In genomic region chr11:117145393-117145761, GRCh38 we compare ENCODE assay signal across 8 cellular contexts. TPM values are rescaled to one million over a fixed set of nuclear protein-coding genes. Genes with fewer than 3 reads are reported as not detected.
DNase-seq lines count a peak whose midpoint lies in the region; ATAC-seq and TF ChIP-seq lines count a peak whose summit lies in the region.

No MANE protein-coding gene starts in this region.

- no peaks in the 10 kb centered on the region for H3K9me3 ChIP-seq in GM23248 (ENCODE audit: low read depth)
- H3K9me3 ChIP-seq in endodermal cell (ENCODE audit: control insufficient read depth, low read length) = no peaks in the 10 kb centered on the region

- H3K9me3 Mint-ChIP-seq in endodermal cell = no peaks in the 10 kb centered on the region
- no peaks in the 10 kb centered on the region for H3K9me3 Mint-ChIP-seq in naive thymus-derived CD8-positive, alpha-beta T cell

- peaks cover 27% of the 10 kb centered on the region for H3K4me1 Mint-ChIP-seq in endodermal cell
- peaks cover 23 to 58% (median 52%) of the 10 kb centered on the region in 4 donors for H3K4me1 Mint-ChIP-seq in naive thymus-derived CD8-positive, alpha-beta T cell

- WGBS in GM23248 (ENCODE audit: low coverage in 1 of 2, low lambda C conversion rate in 2 of 2, missing lambda C conversion rate in 2 of 2), 2 experiments = 1 to 3% methylated on average over 5 of the region's 5 CpGs
- 20 to 23% methylated on average over 1 to 5 of the region's 5 CpGs for WGBS in endodermal cell (ENCODE audit: insufficient coverage in 1 of 2, insufficient read length in 1 of 2), 2 experiments

- ATAC-seq in naive thymus-derived CD8-positive, alpha-beta T cell = no peak
- ATAC-seq in HG02759 (IDR thresholded peaks at IDR 0.05; ENCODE audit: unreplicated experiment) (no peak), HG02970 (IDR thresholded peaks at IDR 0.05; ENCODE audit: low FRiP score, unreplicated experiment) (no peak)

- DNase-seq in AG10803 (ENCODE audit: low read depth) (peak; percentile 54), GM23248 (peak; percentile 79), SK-MEL-5 (ENCODE audit: low read depth, low spot score) (peak; percentile 35), endodermal cell (peak; percentile 46)
- DNase-seq in naive thymus-derived CD8-positive, alpha-beta T cell = peak in 4 of 10 donors; percentile 5 to 16 (median 8)
- no peak for DNase-seq in activated effector memory CD4-positive, alpha-beta T cell treated with Interleukin-2 at 50 U/mL for 16 hours

- peaks cover 9% of the 10 kb centered on the region; the same call in 1 of the 2 replicates for H4K20me1 ChIP-seq in GM23248 (ENCODE audit: insufficient read depth)

- H3K36me3 ChIP-seq in GM23248 (ENCODE audit: low read depth) (peaks cover 11% of the 10 kb centered on the region; the same call in 1 of the 2 replicates), endodermal cell (ENCODE audit: control insufficient read depth, insufficient read depth, low read length) (peaks cover 35% of the 10 kb centered on the region)

- H3K36me3 Mint-ChIP-seq in endodermal cell (ENCODE audit: low read depth) = peaks cover 43% of the 10 kb centered on the region
- H3K36me3 Mint-ChIP-seq in naive thymus-derived CD8-positive, alpha-beta T cell = peaks cover 0 to 31% (median 3%) of the 10 kb centered on the region in 3 donors

- peaks cover 6% of the 10 kb centered on the region for H3K27me3 Mint-ChIP-seq in endodermal cell (ENCODE audit: insufficient read depth)
- peaks cover 0 to 3% (median 0%) of the 10 kb centered on the region in 5 donors for H3K27me3 Mint-ChIP-seq in naive thymus-derived CD8-positive, alpha-beta T cell

- H3K4me3 ChIP-seq in AG10803 (ENCODE audit: low read length) (peak overlapping the region; percentile 93), GM23248 (peak overlapping the region; percentile 95), endodermal cell (ENCODE audit: low read length) (peak overlapping the region; percentile 96)

- H3K27ac Mint-ChIP-seq in endodermal cell = peak overlapping the region; percentile 91
- H3K27ac Mint-ChIP-seq in naive thymus-derived CD8-positive, alpha-beta T cell = peak overlapping the region; percentile 87 to 97 (median 96)

- H3K27ac ChIP-seq in GM23248 = peak overlapping the region; percentile 90
- no peak overlapping the region for H3K27ac ChIP-seq in endodermal cell (ENCODE audit: low read depth, low read length)

- peaks cover 26% of the 10 kb centered on the region for H3F3A ChIP-seq in GM23248 (ENCODE audit: insufficient read depth)

- TF ChIP-seq CTCF in AG10803 (conservative IDR thresholded peaks at IDR 0.05; ENCODE audit: low read length) = peak; percentile 41
- TF ChIP-seq CTCF in endodermal cell (conservative IDR thresholded peaks at IDR 0.05) = peak; percentile 56

- H3K9ac ChIP-seq in GM23248 = peak overlapping the region; percentile 94
- H3K9ac ChIP-seq in endodermal cell (ENCODE audit: extremely low read depth, low read length, poor library complexity, severe bottlenecking) = peak overlapping the region; percentile 71

- H3K4me1 ChIP-seq in GM23248 (ENCODE audit: insufficient read depth) (0 out of 2 replicates have a peak, but pooled peaks cover 17% of the 10 kb centered on the region), endodermal cell (ENCODE audit: control insufficient read depth, insufficient read depth, low read length) (no peaks in the 10 kb centered on the region)

- POLR2A ChIA-PET in naive thymus-derived CD8-positive, alpha-beta T cell (lab: Charles Lee) = interaction anchor here (0.7 to 3.7 kb wide), 5 partner anchors 12 to 292 kb away, joined by 5 to 46 read pairs (median 5); partner anchors contain the start of genes PCSK7, RNF214 and SIDT2

- H3K9me2 ChIP-seq in GM23248 (ENCODE audit: insufficient read depth) = no peaks in the 10 kb centered on the region

- in situ Hi-C loops in GM23248 (cut with MboI) (no loop called here), SK-MEL-5 (cut with HindIII; ENCODE audit: low pct_unique_long_range_greater_than_20kb, low sequenced_read_pairs) (no loop called here)

- H3K4me2 ChIP-seq in GM23248 (ENCODE audit: unreplicated experiment) = peak overlapping the region; percentile 95

- H3K27me3 ChIP-seq in GM23248 (replicated peaks; ENCODE audit: insufficient read depth) (no peaks in the 10 kb centered on the region), endodermal cell (ENCODE audit: control insufficient read depth, insufficient read depth, low read length, poor library complexity, severe bottlenecking) (no peaks in the 10 kb centered on the region)

- H3K4me3 Mint-ChIP-seq in endodermal cell = peak overlapping the region; percentile 88
- H3K4me3 Mint-ChIP-seq in naive thymus-derived CD8-positive, alpha-beta T cell = peak overlapping the region; percentile 94 to 99 (median 98)

- peaks cover 60% of the 10 kb centered on the region for H3K79me2 ChIP-seq in GM23248 (ENCODE audit: insufficient read depth)

- H2AFZ ChIP-seq in GM23248 = no peak overlapping the region

RNA-seq across cellular contexts. Expression of gene PAFAH1B2, which starts 1.3 kb away (rescaled TPM):
- total RNA-seq in GM23248 (2014; rRNA removed; shearing (Covaris generic)) = 124 and 140 TPM in 2 replicates
- 116 and 120 TPM in 2 replicates for polyA plus RNA-seq in GM23248 (2016; fragmentation: Nextera tagmentation; extraction: Ambion mirVana)
- total RNA-seq in SK-MEL-5 (2014; rRNA removed; shearing (Covaris generic)) = 102 and 108 TPM in 2 replicates
- polyA plus RNA-seq in SK-MEL-5 (2015; cell fraction: cytosol; rRNA removed) = 25.9 and 30.1 TPM in 2 replicates
- polyA plus RNA-seq in SK-MEL-5 (2015; cell fraction: nucleus; rRNA removed) = 16.3 and 38.8 TPM in 2 replicates
- 100 to 1,000 TPM; 114 to 115 TPM for total RNA-seq in endodermal cell
- polyA plus RNA-seq in endodermal cell (2013, experiment 1 of 2) = 70.0 TPM
- polyA plus RNA-seq in endodermal cell (2013, experiment 2 of 2) = 63.5 TPM
- 10 to 100 TPM; 59.2 to 60.5 TPM for total RNA-seq in naive thymus-derived CD8-positive, alpha-beta T cell
- 10 to 100 TPM; 14.4 to 19.5 (median 18.3) TPM for polyA plus RNA-seq in naive thymus-derived CD8-positive, alpha-beta T cell

RNA-seq across cellular contexts. Expression of gene SIDT2, which starts 33.2 kb away (rescaled TPM):
- 15.7 TPM in 2 replicates for total RNA-seq in GM23248 (2014; rRNA removed; shearing (Covaris generic))
- 11.6 and 13.1 TPM in 2 replicates for polyA plus RNA-seq in GM23248 (2016; fragmentation: Nextera tagmentation; extraction: Ambion mirVana)
- 9.8 and 11.4 TPM in 2 replicates for total RNA-seq in SK-MEL-5 (2014; rRNA removed; shearing (Covaris generic))
- 24.3 and 36.9 TPM in 2 replicates for polyA plus RNA-seq in SK-MEL-5 (2015; cell fraction: cytosol; rRNA removed)
- 46.6 and 79.5 TPM in 2 replicates for polyA plus RNA-seq in SK-MEL-5 (2015; cell fraction: nucleus; rRNA removed)
- total RNA-seq in endodermal cell = 10 to 100 TPM; 39.3 to 43.0 TPM
- 23.7 TPM for polyA plus RNA-seq in endodermal cell (2013, experiment 1 of 2)
- 21.9 TPM for polyA plus RNA-seq in endodermal cell (2013, experiment 2 of 2)
- total RNA-seq in naive thymus-derived CD8-positive, alpha-beta T cell = 10 to 100 TPM; 48.0 to 63.0 TPM
- 1 to 10 TPM; 2.3 to 3.1 (median 2.3) TPM for polyA plus RNA-seq in naive thymus-derived CD8-positive, alpha-beta T cell

RNA-seq across cellular contexts. Expression of gene SIK3, which starts 47.1 kb away (rescaled TPM):
- total RNA-seq in GM23248 (2014; rRNA removed; shearing (Covaris generic)) = 13.3 and 15.5 TPM in 2 replicates
- 3.9 and 4.2 TPM in 2 replicates for polyA plus RNA-seq in GM23248 (2016; fragmentation: Nextera tagmentation; extraction: Ambion mirVana)
- 8.7 and 9.2 TPM in 2 replicates for total RNA-seq in SK-MEL-5 (2014; rRNA removed; shearing (Covaris generic))
- polyA plus RNA-seq in SK-MEL-5 (2015; cell fraction: cytosol; rRNA removed) = 12.0 and 17.1 TPM in 2 replicates
- 22.1 and 25.3 TPM in 2 replicates for polyA plus RNA-seq in SK-MEL-5 (2015; cell fraction: nucleus; rRNA removed)
- total RNA-seq in endodermal cell = 10 to 100 TPM; 37.2 to 43.5 TPM
- polyA plus RNA-seq in endodermal cell (2013, experiment 1 of 2) = 19.5 TPM
- 19.3 TPM for polyA plus RNA-seq in endodermal cell (2013, experiment 2 of 2)
- 10 to 100 TPM; 63.4 to 69.2 TPM for total RNA-seq in naive thymus-derived CD8-positive, alpha-beta T cell
- polyA plus RNA-seq in naive thymus-derived CD8-positive, alpha-beta T cell = 10 to 100 TPM; 14.1 to 16.2 (median 15.2) TPM

RNA-seq across cellular contexts. Expression of gene TAGLN, which starts 53.8 kb away (rescaled TPM):
- total RNA-seq in GM23248 (2014; rRNA removed; shearing (Covaris generic)) = 2,401 and 2,613 TPM in 2 replicates
- 1,454 and 1,484 TPM in 2 replicates for polyA plus RNA-seq in GM23248 (2016; fragmentation: Nextera tagmentation; extraction: Ambion mirVana)
- total RNA-seq in SK-MEL-5 (2014; rRNA removed; shearing (Covaris generic)) = 0.50 and 0.96 TPM in 2 replicates
- 2.1 and 2.3 TPM in 2 replicates for polyA plus RNA-seq in SK-MEL-5 (2015; cell fraction: cytosol; rRNA removed)
- 8.6 and 9.6 TPM in 2 replicates for polyA plus RNA-seq in SK-MEL-5 (2015; cell fraction: nucleus; rRNA removed)
- 100 to 1,000 TPM; 228 to 412 TPM for total RNA-seq in endodermal cell
- 375 TPM for polyA plus RNA-seq in endodermal cell (2013, experiment 1 of 2)
- polyA plus RNA-seq in endodermal cell (2013, experiment 2 of 2) = 542 TPM
- total RNA-seq in naive thymus-derived CD8-positive, alpha-beta T cell = 10 to 100 TPM; 12.1 to 14.4 TPM
- polyA plus RNA-seq in naive thymus-derived CD8-positive, alpha-beta T cell = under 1 TPM; 0.13 to 0.51 (median 0.21) TPM
